Comparison of ENCODE assay signal across 8 cellular contexts in genomic region chr13:24922390-24923304, GRCh38.
DNase-seq lines count a peak whose midpoint lies in the region; ATAC-seq, FAIRE-seq and TF ChIP-seq lines count a peak whose summit lies in the region.

No MANE protein-coding gene starts in this region.

- 0% methylated on average over 31 to 86 of the region's 86 CpGs for WGBS in body of pancreas, 2 donors

- peak; percentile 55 to 88 (median 84) for TF ChIP-seq POLR2A in body of pancreas (IDR thresholded peaks at IDR 0.05)

- H3K4me1 ChIP-seq in body of pancreas, result peaks cover 7% of the 10 kb centered on the region

- FAIRE-seq in TTC549 (lab: Jason Lieb, UNC), result peak; percentile 75

- DNase-seq in 8988T (peak; percentile 70), NCI-H2107 (lab: John Stamatoyannopoulos, UW) (peak; percentile 79), body of pancreas (peak; percentile 95 to 98 (median 96)), iPS DF 19.7 (ENCODE audit: low read depth, low spot score) (peak; percentile 85), sciatic nerve (ENCODE audit: low spot score) (peak; percentile 98)

- H3K4me3 ChIP-seq in body of pancreas, result peak overlapping the region; percentile 86 to 100

- intact Hi-C loops in body of pancreas (cut with DNase I) (no loop called here), sciatic nerve (cut with DNase I) (no loop called here)

- TF ChIP-seq CTCF in body of pancreas (IDR thresholded peaks at IDR 0.05), result peak in 4 of 7 experiments; percentile 24 to 46 (median 32)

- no peaks in the 10 kb centered on the region for H3K36me3 ChIP-seq in body of pancreas (replicated peaks in 1 of 2; ENCODE audit: insufficient read depth in 1 of 2, low read depth in 2 of 2)

- H3K9me3 ChIP-seq in body of pancreas, result no peaks in the 10 kb centered on the region

- H3K27ac ChIP-seq in body of pancreas, result peak overlapping the region; percentile 52 to 94 (median 80)

- H3K27me3 ChIP-seq in body of pancreas, result no peaks in the 10 kb centered on the region

- ATAC-seq in GM18519 (IDR thresholded peaks at IDR 0.05; ENCODE audit: low FRiP score, unreplicated experiment) (peak; percentile 80), HG03045 (IDR thresholded peaks at IDR 0.05; ENCODE audit: unreplicated experiment) (peak; percentile 96), body of pancreas (peak; percentile 100), sciatic nerve (peak; percentile 100)

Comparison
In these comparisons a context has a peak if more than half of its experiments do, and no peak if none do; other contexts are left out.
1. Peak in every context shown above with its lines: DNase-seq, ATAC-seq, H3K4me3 ChIP-seq and H3K27ac ChIP-seq.